30 cellular contexts compared by ENCODE assay signal in the genomic region with DNA sequence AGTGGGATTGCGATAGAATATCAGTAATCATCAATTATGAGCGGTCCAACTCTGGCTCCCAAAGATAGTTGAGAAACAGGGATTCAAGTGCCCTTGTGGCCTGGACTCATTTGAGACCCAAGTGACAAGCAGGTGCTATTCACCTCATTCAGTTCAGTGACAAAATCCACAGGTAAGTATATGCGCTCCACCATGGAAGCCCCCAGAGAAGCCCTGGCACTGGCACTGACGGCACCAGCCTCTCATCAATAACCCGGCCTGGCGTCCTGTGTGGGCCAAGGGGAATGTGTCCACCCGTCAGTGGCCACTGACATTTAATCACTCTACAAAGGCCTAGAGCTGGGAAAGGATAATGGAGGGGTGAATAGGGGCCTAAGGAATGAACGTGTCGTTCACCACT.
DNase-seq lines count a peak whose midpoint lies in the region; ATAC-seq and TF ChIP-seq lines count a peak whose summit lies in the region.
"Had no signal": no experiment of that assay in that cellular context is flagged by ENCODE, and none has a peak within 500 bp of the region (broad histone marks: within the 10 kb centered on the region; RNA-seq: fewer than 3 reads in every experiment).

No MANE protein-coding gene starts in this region.

- H3K27ac ChIP-seq in heart left ventricle (peak overlapping the region; percentile 58 to 97 (median 88)), right atrium auricular region (peak overlapping the region; percentile 87 to 91), psoas muscle (peak overlapping the region; percentile 16), upper lobe of right lung (no peak overlapping the region)
- H3K27ac ChIP-seq: epithelial cell of prostate, hepatocyte had no signal

- no peak overlapping the region for H3K4me3 ChIP-seq in heart left ventricle
- H3K4me3 ChIP-seq in right atrium auricular region, result no peak overlapping the region
- H3K4me3 ChIP-seq in psoas muscle, result no peak overlapping the region
- H3K4me3 ChIP-seq in upper lobe of right lung, result no peak overlapping the region
- H3K4me3 ChIP-seq: GM23338, hepatocyte had no signal

- intact Hi-C loops in heart left ventricle (cut with DNase I) (loop anchor here in 4 of 10 donors (2.0 to 5.0 kb wide), 4 partner anchors 41 to 117 kb away; partner anchors contain the start of gene ADCY5 (in 3 of the 4)), cardiac septum (cut with DNase I) (loop anchor here (2.0 to 5.0 kb wide), 2 partner anchors 43 to 71 kb away; no protein-coding TSS in a partner anchor), psoas muscle (cut with DNase I) (no loop called here), upper lobe of right lung (cut with DNase I) (no loop called here)

- DNase-seq in heart left ventricle, result peak in 2 of 5 donors; percentile 20 to 31
- no peak for DNase-seq in cardiac septum (ENCODE audit: low spot score)
- DNase-seq in right atrium auricular region (ENCODE audit: low spot score), result no peak
- DNase-seq in psoas muscle, result no peak
- peak; percentile 42 for DNase-seq in upper lobe of right lung
- no peak for DNase-seq in activated CD4-positive, CD25-positive, alpha-beta regulatory T cell (lab: John Stamatoyannopoulos, UW)
- DNase-seq: activated CD4-positive, alpha-beta T cell treated with anti-CD3 and anti-CD28 coated beads for 48 hours; activated CD8-positive, alpha-beta memory T cell treated with anti-CD3 and anti-CD28 coated beads for 24 hours; activated gamma-delta T cell; activated naive CD8-positive, alpha-beta T cell treated with anti-CD3 and anti-CD28 coated beads, Interleukin-2, amount 10 ng/mL, durations not matched to agents 7 days and 5 days; activated T-cell treated with anti-CD3 and anti-CD28 coated beads, Interleukin-2, amount 50 U/mL, for 24 hours; CD8-positive, alpha-beta memory T cell; effector CD8-positive, alpha-beta T cell; HFFc6; IMR-90; natural killer cell; NCI-H1048; NCI-H187; NCI-H526; NK-92 treated with Interleukin-12 subunit alpha and Interleukin-12 subunit beta, amount 100 ng/mL, for 24 hours; PC-3; SHP77; stimulated activated CD4-positive, alpha-beta T cell treated with anti-CD3 and anti-CD28 coated beads, Interleukin-4, amount 100 ng/mL, for 4 hours had no signal

- TF ChIP-seq POLR2A in heart left ventricle (IDR thresholded peaks at IDR 0.05), result no peak

- peaks cover 0 to 95% (median 41%) of the 10 kb centered on the region in 12 donors for H3K4me1 ChIP-seq in heart left ventricle
- H3K4me1 ChIP-seq in right atrium auricular region, result peaks cover 0 to 92% of the 10 kb centered on the region in 2 donors
- no peaks in the 10 kb centered on the region for H3K4me1 ChIP-seq in psoas muscle
- no peaks in the 10 kb centered on the region for H3K4me1 ChIP-seq in upper lobe of right lung

- no peak for ATAC-seq in heart left ventricle
- ATAC-seq in psoas muscle, result no peak
- no peak for ATAC-seq in upper lobe of right lung
- ATAC-seq in HG03457 (IDR thresholded peaks at IDR 0.05; ENCODE audit: unreplicated experiment), result no peak
- no peak for ATAC-seq in HG03439 (IDR thresholded peaks at IDR 0.05; ENCODE audit: unreplicated experiment)
- ATAC-seq: left lobe of liver; natural killer cell; PC-3; stimulated activated memory B cell treated with anti-CD40 and anti-IgM and Interleukin-4, amounts not matched to agents 10 μg/mL and 1 μg/mL and 100 μg/mL, for 72 hours had no signal

- WGBS in heart left ventricle, 4 donors, result 64 to 73% (median 68%) methylated on average over 9 of the region's 9 CpGs
- 91 to 93% (median 92%) methylated on average over 9 of the region's 9 CpGs for WGBS in psoas muscle, 3 donors

- H3K9me3 ChIP-seq in heart left ventricle, result no peaks in the 10 kb centered on the region
- H3K9me3 ChIP-seq in right atrium auricular region, result no peaks in the 10 kb centered on the region
- no peaks in the 10 kb centered on the region for H3K9me3 ChIP-seq in psoas muscle
- H3K9me3 ChIP-seq in upper lobe of right lung, result no peaks in the 10 kb centered on the region

- no peaks in the 10 kb centered on the region for H3K27me3 ChIP-seq in heart left ventricle
- H3K27me3 ChIP-seq in right atrium auricular region, result no peaks in the 10 kb centered on the region
- peaks cover 0 to 1% (median 0%) of the 10 kb centered on the region in 3 donors for H3K27me3 ChIP-seq in psoas muscle (ENCODE audit: insufficient read depth in 3 of 3, low read length in 2 of 3)
- no peaks in the 10 kb centered on the region for H3K27me3 ChIP-seq in upper lobe of right lung

- TF ChIP-seq CTCF in heart left ventricle (IDR thresholded peaks at IDR 0.05) (no peak), right atrium auricular region (IDR thresholded peaks at IDR 0.05) (no peak), psoas muscle (IDR thresholded peaks at IDR 0.05) (no peak), upper lobe of right lung (IDR thresholded peaks at IDR 0.05) (no peak)

- H3K36me3 ChIP-seq in heart left ventricle (peaks cover 0 to 14% (median 0%) of the 10 kb centered on the region in 9 donors), right atrium auricular region (no peaks in the 10 kb centered on the region), psoas muscle (ENCODE audit: insufficient read depth in 1 of 2, low read depth in 1 of 2) (no peaks in the 10 kb centered on the region), upper lobe of right lung (no peaks in the 10 kb centered on the region)
